1 cellular context compared by ENCODE assay signal in genomic region chr12:49264873-49265792, GRCh38.
TF ChIP-seq lines count a peak whose summit lies in the region.

Gene TUBA1C (plus strand): TSS chr12:49265082. CDS start chr12:49265182, 100 bp downstream.

TF ChIP-seq in HepG2, 621 proteins besides CTCF, POLR2A, EP300 and RAD21 (continued from another document and continues in another):
- TF ChIP-seq HIC2 (CRISPR knock-in tag; IDR thresholded peaks at IDR 0.05; ENCODE audit: low read depth), result no peak
- peak; percentile 83 for TF ChIP-seq ELF1 (CRISPR knock-in tag; IDR thresholded peaks at IDR 0.05)
- TF ChIP-seq MNT (IDR thresholded peaks at IDR 0.05), result peak; percentile 65
- TF ChIP-seq KDM4B (CRISPR knock-in tag; IDR thresholded peaks at IDR 0.05), result no peak
- no peak for TF ChIP-seq ZBTB20 (CRISPR knock-in tag; IDR thresholded peaks at IDR 0.05; ENCODE audit: borderline replicate concordance, low read depth)
- peak; percentile 41; the same call in 1 of the 2 replicates for TF ChIP-seq FOXC1 (CRISPR knock-in tag; IDR thresholded peaks at IDR 0.05; ENCODE audit: borderline replicate concordance)
- no peak for TF ChIP-seq SKI (IDR thresholded peaks at IDR 0.05; ENCODE audit: partially characterized antibody)
- TF ChIP-seq SOX6 (IDR thresholded peaks at IDR 0.05), result no peak
- no peak; the same call in 1 of the 2 replicates for TF ChIP-seq SOX6 (CRISPR knock-in tag; IDR thresholded peaks at IDR 0.05)
- peak; percentile 88; the same call in 1 of the 2 replicates for TF ChIP-seq TMF1 (CRISPR knock-in tag; IDR thresholded peaks at IDR 0.05; ENCODE audit: low read depth)
- TF ChIP-seq LRRFIP1 (CRISPR knock-in tag; conservative IDR thresholded peaks at IDR 0.05), result no peak
- no peak for TF ChIP-seq PHF21A (CRISPR knock-in tag; IDR thresholded peaks at IDR 0.05)
- TF ChIP-seq HNRNPLL (IDR thresholded peaks at IDR 0.05; ENCODE audit: low read depth, low read length, poor library complexity, severe bottlenecking), result peak; percentile 25
- peak; percentile 83; the same call in 1 of the 2 replicates for TF ChIP-seq BORCS8-MEF2B (CRISPR knock-in tag; IDR thresholded peaks at IDR 0.05)
- no peak for TF ChIP-seq TOE1 (CRISPR knock-in tag; IDR thresholded peaks at IDR 0.05)
- TF ChIP-seq IRF9 (CRISPR knock-in tag; IDR thresholded peaks at IDR 0.05; ENCODE audit: borderline replicate concordance), result no peak
- TF ChIP-seq THRA (CRISPR knock-in tag; IDR thresholded peaks at IDR 0.05; ENCODE audit: borderline replicate concordance), result no peak
- no peak for TF ChIP-seq FOXA1 (IDR thresholded peaks at IDR 0.05)
- no peak for TF ChIP-seq FOXA1 (CRISPR knock-in tag; IDR thresholded peaks at IDR 0.05)
- 0 out of 2 replicates have a peak, but pooled peaks have one; percentile 23 for TF ChIP-seq ZNF790 (CRISPR knock-in tag; IDR thresholded peaks at IDR 0.05; ENCODE audit: borderline replicate concordance)
- peak; percentile 55; the same call in 1 of the 2 replicates for TF ChIP-seq THAP8 (CRISPR knock-in tag; IDR thresholded peaks at IDR 0.05; ENCODE audit: borderline replicate concordance)
- peak; percentile 38; the same call in 1 of the 2 replicates for TF ChIP-seq PAXIP1 (CRISPR knock-in tag; conservative IDR thresholded peaks at IDR 0.05)
- no peak for TF ChIP-seq ZNF451 (CRISPR knock-in tag; IDR thresholded peaks at IDR 0.05)
- TF ChIP-seq PAF1 (CRISPR knock-in tag; IDR thresholded peaks at IDR 0.05), result no peak
- no peak for TF ChIP-seq MATR3 (CRISPR knock-in tag; IDR thresholded peaks at IDR 0.05)
- TF ChIP-seq POGK (CRISPR knock-in tag; conservative IDR thresholded peaks at IDR 0.05), result peak; percentile 75; the same call in 1 of the 2 replicates
- peak; percentile 85 for TF ChIP-seq BATF2 (CRISPR knock-in tag; IDR thresholded peaks at IDR 0.05)
- TF ChIP-seq DRAP1 (CRISPR knock-in tag; IDR thresholded peaks at IDR 0.05), result peak; percentile 87
- peak; percentile 53 for TF ChIP-seq ZNF780A (CRISPR knock-in tag; IDR thresholded peaks at IDR 0.05)
- TF ChIP-seq NR2C2 (CRISPR knock-in tag; IDR thresholded peaks at IDR 0.05; ENCODE audit: borderline replicate concordance), result 0 out of 2 replicates have a peak, but pooled peaks have one; percentile 26
- TF ChIP-seq TRAFD1 (CRISPR knock-in tag; IDR thresholded peaks at IDR 0.05; ENCODE audit: borderline replicate concordance), result no peak
- no peak for TF ChIP-seq E2F5 (CRISPR knock-in tag; conservative IDR thresholded peaks at IDR 0.05)
- peak; percentile 92 for TF ChIP-seq MXD1 (CRISPR knock-in tag; IDR thresholded peaks at IDR 0.05)
- 0 out of 2 replicates have a peak, but pooled peaks have one; percentile 12 for TF ChIP-seq ELK4 (CRISPR knock-in tag; IDR thresholded peaks at IDR 0.05; ENCODE audit: borderline replicate concordance)
- peak; percentile 66; the same call in 1 of the 2 replicates for TF ChIP-seq MEIS1 (CRISPR knock-in tag; IDR thresholded peaks at IDR 0.05; ENCODE audit: borderline replicate concordance)
